9 cellular contexts compared by ENCODE assay signal in genomic region chr2:240564571-240565266, GRCh38. TPM values are rescaled to one million over a fixed set of nuclear protein-coding genes. Genes with fewer than 3 reads are reported as not detected.
DNase-seq lines count a peak whose midpoint lies in the region; ATAC-seq and TF ChIP-seq lines count a peak whose summit lies in the region.
"Had no signal": no experiment of that assay in that cellular context is flagged by ENCODE, and none has a peak within 500 bp of the region (broad histone marks: within the 10 kb centered on the region; RNA-seq: fewer than 3 reads in every experiment).

No MANE protein-coding gene starts in this region.

- TF ChIP-seq CTCF in mucosa of descending colon (IDR thresholded peaks at IDR 0.05), result no peak

- ATAC-seq in activated naive CD8-positive, alpha-beta T cell treated with anti-CD3 and anti-CD28 coated beads, Interleukin-2, amount 10 ng/mL, durations not matched to agents 7 days and 5 days (ENCODE audit: low read depth), result no peak
- ATAC-seq in mucosa of descending colon (no peak), HG03108 (IDR thresholded peaks at IDR 0.05; ENCODE audit: unreplicated experiment) (no peak), GM21526 (IDR thresholded peaks at IDR 0.05; ENCODE audit: low FRiP score, unreplicated experiment) (no peak)

- peaks cover 60 to 80% (median 69%) of the 10 kb centered on the region in 3 donors for H3K4me1 Mint-ChIP-seq in CD8-positive, alpha-beta memory T cell
- peaks cover 53% of the 10 kb centered on the region for H3K4me1 Mint-ChIP-seq in activated naive CD8-positive, alpha-beta T cell treated with anti-CD3 and anti-CD28 coated beads, Interleukin-2, amount 10 ng/mL, durations not matched to agents 7 days and 5 days

- H3K9me3 ChIP-seq in CD8-positive, alpha-beta memory T cell (ENCODE audit: low read length), result no peaks in the 10 kb centered on the region
- H3K9me3 ChIP-seq in mucosa of descending colon, result no peaks in the 10 kb centered on the region

- intact Hi-C loops in mucosa of descending colon (cut with DNase I, micrococcal nuclease), result no loop called here

- H3K9me3 Mint-ChIP-seq in CD8-positive, alpha-beta memory T cell, result no peaks in the 10 kb centered on the region
- no peaks in the 10 kb centered on the region for H3K9me3 Mint-ChIP-seq in activated naive CD8-positive, alpha-beta T cell treated with anti-CD3 and anti-CD28 coated beads, Interleukin-2, amount 10 ng/mL, durations not matched to agents 7 days and 5 days

- POLR2A ChIA-PET in CD8-positive, alpha-beta memory T cell (lab: Charles Lee), result interaction anchor here (5.3 to 5.5 kb wide), 2 partner anchors 15 to 22 kb away, joined by 38 to 99 read pairs; partner anchors contain the start of gene CAPN10
- POLR2A ChIA-PET in activated naive CD8-positive, alpha-beta T cell treated with anti-CD3 and anti-CD28 coated beads, Interleukin-2, amount 10 ng/mL, durations not matched to agents 7 days and 5 days (lab: Charles Lee), result interaction anchor here (1.4 to 7.5 kb wide), 7 partner anchors 7 to 60 kb away, joined by 5 to 178 read pairs (median 19); partner anchors contain the start of genes ANKMY1, CAPN10 and GPR35

- peak overlapping the region; percentile 90 to 98 (median 95) for H3K4me3 Mint-ChIP-seq in CD8-positive, alpha-beta memory T cell
- peak overlapping the region; percentile 96 for H3K4me3 Mint-ChIP-seq in activated naive CD8-positive, alpha-beta T cell treated with anti-CD3 and anti-CD28 coated beads, Interleukin-2, amount 10 ng/mL, durations not matched to agents 7 days and 5 days

- H3K36me3 ChIP-seq in CD8-positive, alpha-beta memory T cell (ENCODE audit: insufficient read depth, low read length), result peaks cover 4% of the 10 kb centered on the region
- H3K36me3 ChIP-seq in mucosa of descending colon (ENCODE audit: low read depth), result no peaks in the 10 kb centered on the region

- H3K36me3 Mint-ChIP-seq in CD8-positive, alpha-beta memory T cell, result peaks cover 0 to 38% (median 7%) of the 10 kb centered on the region in 3 donors
- H3K36me3 Mint-ChIP-seq in activated naive CD8-positive, alpha-beta T cell treated with anti-CD3 and anti-CD28 coated beads, Interleukin-2, amount 10 ng/mL, durations not matched to agents 7 days and 5 days, result peaks cover 23% of the 10 kb centered on the region

- peak overlapping the region; percentile 91 for H3K27ac ChIP-seq in CD8-positive, alpha-beta memory T cell (ENCODE audit: low read depth, low read length)

- no peaks in the 10 kb centered on the region for H3K27me3 ChIP-seq in CD8-positive, alpha-beta memory T cell (ENCODE audit: insufficient read depth, low read length, poor library complexity, severe bottlenecking)

- DNase-seq in CD8-positive, alpha-beta memory T cell, result peak in 3 of 5 donors; percentile 20 to 61 (median 25)
- DNase-seq in NAMALWA (ENCODE audit: low spot score) (peak; percentile 26), mucosa of descending colon (peak in 2 of 3 donors; percentile 17 to 52), pons (ENCODE audit: low spot score) (no peak), HuH-7 (ENCODE audit: low spot score) (no peak)
- DNase-seq in activated naive CD8-positive, alpha-beta T cell treated with anti-CD3 and anti-CD28 coated beads, Interleukin-2, amount 10 ng/mL, durations not matched to agents 7 days and 5 days, result peak; percentile 41

- no peaks in the 10 kb centered on the region for H3K27me3 Mint-ChIP-seq in CD8-positive, alpha-beta memory T cell
- H3K27me3 Mint-ChIP-seq in activated naive CD8-positive, alpha-beta T cell treated with anti-CD3 and anti-CD28 coated beads, Interleukin-2, amount 10 ng/mL, durations not matched to agents 7 days and 5 days, result no peaks in the 10 kb centered on the region

- peak overlapping the region; percentile 96 for H3K4me3 ChIP-seq in CD8-positive, alpha-beta memory T cell (ENCODE audit: low read length)
- H3K4me3 ChIP-seq in mucosa of descending colon, result no peak overlapping the region
- H3K4me3 ChIP-seq: SK-N-MC had no signal

- CTCF ChIA-PET in CD8-positive, alpha-beta memory T cell (lab: Charles Lee), result interaction anchor here (0.9 to 4.9 kb wide), 8 partner anchors 11 to 57 kb away, joined by 3 to 68 read pairs (median 9); partner anchors contain the start of gene CAPN10

- peak overlapping the region; percentile 93 to 99 (median 98) for H3K27ac Mint-ChIP-seq in CD8-positive, alpha-beta memory T cell
- peak overlapping the region; percentile 94 for H3K27ac Mint-ChIP-seq in activated naive CD8-positive, alpha-beta T cell treated with anti-CD3 and anti-CD28 coated beads, Interleukin-2, amount 10 ng/mL, durations not matched to agents 7 days and 5 days

- H3K4me1 ChIP-seq in CD8-positive, alpha-beta memory T cell (ENCODE audit: insufficient read depth, low read length), result peaks cover 73% of the 10 kb centered on the region
- H3K4me1 ChIP-seq in mucosa of descending colon (ENCODE audit: low read depth), result peaks cover 67% of the 10 kb centered on the region

RNA-seq across cellular contexts. Expression of gene RNPEPL1, which starts 3.6 kb away (rescaled TPM):
- total RNA-seq in CD8-positive, alpha-beta memory T cell, result 10 to 100 TPM; 55.6 to 61.1 TPM
- 101 TPM for polyA plus RNA-seq in CD8-positive, alpha-beta memory T cell
- 100 to 1,000 TPM; 124 TPM for total RNA-seq in activated naive CD8-positive, alpha-beta T cell treated with anti-CD3 and anti-CD28 coated beads, Interleukin-2, amount 10 ng/mL, durations not matched to agents 7 days and 5 days
- 100 to 1,000 TPM in 1 of 3 donors, 10 to 100 TPM in 2; 76.4 to 119 (median 76.9) TPM for total RNA-seq in mucosa of descending colon

RNA-seq across cellular contexts. Expression of gene DUSP28, which starts 4.6 kb away (rescaled TPM):
- 1 to 10 TPM; 7.0 TPM for total RNA-seq in CD8-positive, alpha-beta memory T cell
- polyA plus RNA-seq in CD8-positive, alpha-beta memory T cell, result 22.0 TPM
- total RNA-seq in activated naive CD8-positive, alpha-beta T cell treated with anti-CD3 and anti-CD28 coated beads, Interleukin-2, amount 10 ng/mL, durations not matched to agents 7 days and 5 days, result 10 to 100 TPM; 12.3 to 13.8 TPM
- 1 to 10 TPM; 3.5 to 5.3 (median 4.3) TPM for total RNA-seq in mucosa of descending colon

RNA-seq across cellular contexts. Expression of gene ANKMY1, which starts 6.9 kb away (rescaled TPM):
- total RNA-seq in CD8-positive, alpha-beta memory T cell, result 10 to 100 TPM; 22.4 to 27.9 TPM
- polyA plus RNA-seq in CD8-positive, alpha-beta memory T cell, result 15.8 TPM
- total RNA-seq in activated naive CD8-positive, alpha-beta T cell treated with anti-CD3 and anti-CD28 coated beads, Interleukin-2, amount 10 ng/mL, durations not matched to agents 7 days and 5 days, result 10 to 100 TPM; 50.9 to 53.2 TPM
- total RNA-seq in mucosa of descending colon, result 10 to 100 TPM; 23.0 to 32.7 (median 23.5) TPM

RNA-seq across cellular contexts. Expression of gene CAPN10, which starts 21.8 kb away (rescaled TPM):
- total RNA-seq in CD8-positive, alpha-beta memory T cell, result 10 to 100 TPM; 36.1 to 40.5 TPM
- 19.5 TPM for polyA plus RNA-seq in CD8-positive, alpha-beta memory T cell
- 10 to 100 TPM; 72.3 to 74.2 TPM for total RNA-seq in activated naive CD8-positive, alpha-beta T cell treated with anti-CD3 and anti-CD28 coated beads, Interleukin-2, amount 10 ng/mL, durations not matched to agents 7 days and 5 days
- 10 to 100 TPM; 34.0 to 55.5 (median 40.4) TPM for total RNA-seq in mucosa of descending colon

Comparison
In these comparisons a context has a peak if more than half of its experiments do, and no peak if none do; other contexts are left out.
1. DNase-seq: peak in CD8-positive, alpha-beta memory T cell (3 of 5), NAMALWA (single experiment), activated naive CD8-positive, alpha-beta T cell treated with anti-CD3 and anti-CD28 coated beads, Interleukin-2, amount 10 ng/mL, durations not matched to agents 7 days and 5 days (single experiment) and mucosa of descending colon (2 of 3); none in pons (single experiment) and HuH-7 (single experiment).